ENCODE assay signal across 1 cellular context in the genomic region with DNA sequence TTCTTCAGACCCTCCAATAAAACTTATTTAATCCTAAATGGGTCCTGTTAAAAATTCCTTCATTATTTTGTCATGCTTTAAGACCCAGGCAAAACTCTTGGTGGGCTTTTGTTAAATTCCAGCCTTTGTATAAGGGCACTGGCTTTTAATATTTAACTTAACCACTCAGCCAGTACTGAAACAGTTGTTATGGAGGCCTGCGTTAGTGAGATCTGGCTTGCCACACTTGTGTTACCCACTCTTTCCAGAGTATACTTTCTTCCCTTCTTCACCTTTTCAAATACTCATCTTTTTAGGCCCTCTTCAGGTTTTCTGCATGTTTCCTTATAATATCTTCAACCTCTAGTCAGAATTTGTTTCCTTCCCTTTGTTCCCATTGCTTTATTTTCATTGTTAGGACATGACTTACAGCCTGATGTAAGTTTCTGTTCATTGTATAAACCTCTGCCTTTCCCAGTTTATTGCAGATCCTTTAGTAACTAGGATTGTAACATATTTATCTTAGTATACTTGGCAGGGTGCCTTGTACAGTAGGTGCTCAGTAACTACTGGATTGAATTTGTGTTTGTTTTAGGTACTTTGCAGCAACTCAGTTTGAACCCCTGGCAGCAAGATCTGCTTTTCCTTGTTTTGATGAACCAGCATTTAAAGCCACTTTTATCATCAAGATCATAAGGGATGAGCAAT.
TF ChIP-seq lines count a peak whose summit lies in the region.

No MANE protein-coding gene starts in this region.

TF ChIP-seq in K562, 482 proteins besides CTCF, POLR2A, EP300 and RAD21 (continued from another document):
- peak; percentile 19; the same call in 1 of the 2 replicates for TF ChIP-seq C11orf30 (IDR thresholded peaks at IDR 0.05; ENCODE audit: low read depth)
- TF ChIP-seq, protein P1, sequence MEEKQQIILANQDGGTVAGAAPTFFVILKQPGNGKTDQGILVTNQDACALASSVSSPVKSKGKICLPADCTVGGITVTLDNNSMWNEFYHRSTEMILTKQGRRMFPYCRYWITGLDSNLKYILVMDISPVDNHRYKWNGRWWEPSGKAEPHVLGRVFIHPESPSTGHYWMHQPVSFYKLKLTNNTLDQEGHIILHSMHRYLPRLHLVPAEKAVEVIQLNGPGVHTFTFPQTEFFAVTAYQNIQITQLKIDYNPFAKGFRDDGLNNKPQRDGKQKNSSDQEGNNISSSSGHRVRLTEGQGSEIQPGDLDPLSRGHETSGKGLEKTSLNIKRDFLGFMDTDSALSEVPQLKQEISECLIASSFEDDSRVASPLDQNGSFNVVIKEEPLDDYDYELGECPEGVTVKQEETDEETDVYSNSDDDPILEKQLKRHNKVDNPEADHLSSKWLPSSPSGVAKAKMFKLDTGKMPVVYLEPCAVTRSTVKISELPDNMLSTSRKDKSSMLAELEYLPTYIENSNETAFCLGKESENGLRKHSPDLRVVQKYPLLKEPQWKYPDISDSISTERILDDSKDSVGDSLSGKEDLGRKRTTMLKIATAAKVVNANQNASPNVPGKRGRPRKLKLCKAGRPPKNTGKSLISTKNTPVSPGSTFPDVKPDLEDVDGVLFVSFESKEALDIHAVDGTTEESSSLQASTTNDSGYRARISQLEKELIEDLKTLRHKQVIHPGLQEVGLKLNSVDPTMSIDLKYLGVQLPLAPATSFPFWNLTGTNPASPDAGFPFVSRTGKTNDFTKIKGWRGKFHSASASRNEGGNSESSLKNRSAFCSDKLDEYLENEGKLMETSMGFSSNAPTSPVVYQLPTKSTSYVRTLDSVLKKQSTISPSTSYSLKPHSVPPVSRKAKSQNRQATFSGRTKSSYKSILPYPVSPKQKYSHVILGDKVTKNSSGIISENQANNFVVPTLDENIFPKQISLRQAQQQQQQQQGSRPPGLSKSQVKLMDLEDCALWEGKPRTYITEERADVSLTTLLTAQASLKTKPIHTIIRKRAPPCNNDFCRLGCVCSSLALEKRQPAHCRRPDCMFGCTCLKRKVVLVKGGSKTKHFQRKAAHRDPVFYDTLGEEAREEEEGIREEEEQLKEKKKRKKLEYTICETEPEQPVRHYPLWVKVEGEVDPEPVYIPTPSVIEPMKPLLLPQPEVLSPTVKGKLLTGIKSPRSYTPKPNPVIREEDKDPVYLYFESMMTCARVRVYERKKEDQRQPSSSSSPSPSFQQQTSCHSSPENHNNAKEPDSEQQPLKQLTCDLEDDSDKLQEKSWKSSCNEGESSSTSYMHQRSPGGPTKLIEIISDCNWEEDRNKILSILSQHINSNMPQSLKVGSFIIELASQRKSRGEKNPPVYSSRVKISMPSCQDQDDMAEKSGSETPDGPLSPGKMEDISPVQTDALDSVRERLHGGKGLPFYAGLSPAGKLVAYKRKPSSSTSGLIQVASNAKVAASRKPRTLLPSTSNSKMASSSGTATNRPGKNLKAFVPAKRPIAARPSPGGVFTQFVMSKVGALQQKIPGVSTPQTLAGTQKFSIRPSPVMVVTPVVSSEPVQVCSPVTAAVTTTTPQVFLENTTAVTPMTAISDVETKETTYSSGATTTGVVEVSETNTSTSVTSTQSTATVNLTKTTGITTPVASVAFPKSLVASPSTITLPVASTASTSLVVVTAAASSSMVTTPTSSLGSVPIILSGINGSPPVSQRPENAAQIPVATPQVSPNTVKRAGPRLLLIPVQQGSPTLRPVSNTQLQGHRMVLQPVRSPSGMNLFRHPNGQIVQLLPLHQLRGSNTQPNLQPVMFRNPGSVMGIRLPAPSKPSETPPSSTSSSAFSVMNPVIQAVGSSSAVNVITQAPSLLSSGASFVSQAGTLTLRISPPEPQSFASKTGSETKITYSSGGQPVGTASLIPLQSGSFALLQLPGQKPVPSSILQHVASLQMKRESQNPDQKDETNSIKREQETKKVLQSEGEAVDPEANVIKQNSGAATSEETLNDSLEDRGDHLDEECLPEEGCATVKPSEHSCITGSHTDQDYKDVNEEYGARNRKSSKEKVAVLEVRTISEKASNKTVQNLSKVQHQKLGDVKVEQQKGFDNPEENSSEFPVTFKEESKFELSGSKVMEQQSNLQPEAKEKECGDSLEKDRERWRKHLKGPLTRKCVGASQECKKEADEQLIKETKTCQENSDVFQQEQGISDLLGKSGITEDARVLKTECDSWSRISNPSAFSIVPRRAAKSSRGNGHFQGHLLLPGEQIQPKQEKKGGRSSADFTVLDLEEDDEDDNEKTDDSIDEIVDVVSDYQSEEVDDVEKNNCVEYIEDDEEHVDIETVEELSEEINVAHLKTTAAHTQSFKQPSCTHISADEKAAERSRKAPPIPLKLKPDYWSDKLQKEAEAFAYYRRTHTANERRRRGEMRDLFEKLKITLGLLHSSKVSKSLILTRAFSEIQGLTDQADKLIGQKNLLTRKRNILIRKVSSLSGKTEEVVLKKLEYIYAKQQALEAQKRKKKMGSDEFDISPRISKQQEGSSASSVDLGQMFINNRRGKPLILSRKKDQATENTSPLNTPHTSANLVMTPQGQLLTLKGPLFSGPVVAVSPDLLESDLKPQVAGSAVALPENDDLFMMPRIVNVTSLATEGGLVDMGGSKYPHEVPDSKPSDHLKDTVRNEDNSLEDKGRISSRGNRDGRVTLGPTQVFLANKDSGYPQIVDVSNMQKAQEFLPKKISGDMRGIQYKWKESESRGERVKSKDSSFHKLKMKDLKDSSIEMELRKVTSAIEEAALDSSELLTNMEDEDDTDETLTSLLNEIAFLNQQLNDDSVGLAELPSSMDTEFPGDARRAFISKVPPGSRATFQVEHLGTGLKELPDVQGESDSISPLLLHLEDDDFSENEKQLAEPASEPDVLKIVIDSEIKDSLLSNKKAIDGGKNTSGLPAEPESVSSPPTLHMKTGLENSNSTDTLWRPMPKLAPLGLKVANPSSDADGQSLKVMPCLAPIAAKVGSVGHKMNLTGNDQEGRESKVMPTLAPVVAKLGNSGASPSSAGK (IDR thresholded peaks at IDR 0.05) = no peak
- no peak for TF ChIP-seq DDX20 (tag; IDR thresholded peaks at IDR 0.05; ENCODE audit: low read depth)
TF ChIP-seq in K562: peak in this region for 2.
